ENCODE assay signal across 23 cellular contexts in the genomic region with DNA sequence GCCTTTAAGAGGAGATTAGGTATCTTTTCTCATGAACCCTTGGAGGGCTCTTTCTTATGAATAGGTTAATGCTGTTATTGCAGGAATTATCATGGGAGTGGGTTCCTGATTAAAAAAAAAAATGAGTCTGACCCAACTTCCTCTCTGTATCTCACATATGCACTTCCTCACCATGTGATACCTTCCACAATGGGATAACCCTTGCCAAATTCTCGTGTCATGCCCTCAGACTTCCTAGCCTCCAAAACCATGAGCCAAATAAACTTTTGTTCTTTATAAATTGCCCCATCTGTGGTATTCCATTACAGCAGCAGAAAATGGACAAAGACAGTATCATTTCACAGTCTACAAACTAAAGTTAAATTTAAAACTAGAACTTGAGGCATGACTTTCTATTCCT. TPM values are rescaled to one million over a fixed set of nuclear protein-coding genes. Genes with fewer than 3 reads are reported as not detected.
DNase-seq lines count a peak whose midpoint lies in the region; ATAC-seq and TF ChIP-seq lines count a peak whose summit lies in the region.
"Had no signal": no experiment of that assay in that cellular context is flagged by ENCODE, and none has a peak within 500 bp of the region (broad histone marks: within the 10 kb centered on the region; RNA-seq: fewer than 3 reads in every experiment).

No MANE protein-coding gene starts in this region.

- H3K4me1 ChIP-seq in right cardiac atrium (ENCODE audit: control insufficient read depth, insufficient read depth, low read length) (no peaks in the 10 kb centered on the region), tibial nerve (no peaks in the 10 kb centered on the region)
- H3K4me1 ChIP-seq: BE2C had no signal

- no peak overlapping the region for H3K4me3 ChIP-seq in right cardiac atrium (ENCODE audit: low read length)
- H3K4me3 ChIP-seq in tibial nerve, result no peak overlapping the region
- H3K4me3 ChIP-seq: GM12878, GM23338 had no signal

- H3K36me3 Mint-ChIP-seq in HFFc6 (ENCODE audit: low read depth), result no peaks in the 10 kb centered on the region
- H3K36me3 Mint-ChIP-seq: CD4-positive, CD25-positive, alpha-beta regulatory T cell; IgD-negative memory B cell had no signal

- H3K27me3 Mint-ChIP-seq in HFFc6 (ENCODE audit: insufficient read depth), result peaks cover 2% of the 10 kb centered on the region; the same call in 1 of the 2 replicates
- H3K27me3 Mint-ChIP-seq: CD4-positive, CD25-positive, alpha-beta regulatory T cell had no signal

- H3K9me3 ChIP-seq in right cardiac atrium (ENCODE audit: control insufficient read depth, low read length) (no peaks in the 10 kb centered on the region), tibial nerve (peaks cover 0 to 11% (median 0%) of the 10 kb centered on the region in 4 donors)
- H3K9me3 ChIP-seq: BE2C had no signal

- WGBS in right cardiac atrium, result 17% methylated on average over 1 of the region's 1 CpG
- WGBS in tibial nerve, 2 donors, result 11 to 24% methylated on average over 1 of the region's 1 CpG

- H3K4me3 Mint-ChIP-seq in HFFc6, result no peak overlapping the region
- H3K4me3 Mint-ChIP-seq: CD4-positive, CD25-positive, alpha-beta regulatory T cell; CD8-positive, alpha-beta memory T cell; GM23338; IgD-negative memory B cell had no signal

- H3K9me3 Mint-ChIP-seq in HFFc6, result peaks cover 4% of the 10 kb centered on the region

- intact Hi-C loops in right cardiac atrium (cut with DNase I) (no loop called here), left ventricle myocardium superior (cut with micrococcal nuclease) (no loop called here)

- H3K27ac ChIP-seq in right cardiac atrium (ENCODE audit: low read length) (no peak overlapping the region), tibial nerve (no peak overlapping the region)

- H3K36me3 ChIP-seq in tibial nerve, result no peaks in the 10 kb centered on the region
- H3K36me3 ChIP-seq: BE2C had no signal

- DNase-seq in right cardiac atrium (no peak), left ventricle myocardium superior (no peak), dermis microvascular lymphatic vessel endothelial cell (ENCODE audit: low read depth in 2 of 2) (peak; percentile 91 to 97), glomerular endothelial cell (ENCODE audit: extremely low read depth, low read depth, low spot score) (peak; percentile 10), pulmonary artery endothelial cell (ENCODE audit: low read depth, low spot score) (peak; percentile 83), HFFc6 (no peak), tibial nerve (ENCODE audit: low spot score in 2 of 2) (no peak)
- DNase-seq: ACHN; BE2C; C1 segment of cervical spinal cord; CD4-positive, CD25-positive, alpha-beta regulatory T cell; CD8-positive, alpha-beta memory T cell; COR-L47; DMS 273 treated with DMSO at 0.1 percent for 48 hours; DMS53; DND-41; EL; HCEC 1CT had no signal

- TF ChIP-seq CTCF in HFFc6 (IDR thresholded peaks at IDR 0.05) (no peak), tibial nerve (IDR thresholded peaks at IDR 0.05) (no peak)

- H3K27me3 ChIP-seq in right cardiac atrium (ENCODE audit: control insufficient read depth, insufficient read depth), result no peaks in the 10 kb centered on the region
- H3K27me3 ChIP-seq in tibial nerve, result no peaks in the 10 kb centered on the region

- H3K27ac Mint-ChIP-seq in HFFc6, result no peak overlapping the region
- H3K27ac Mint-ChIP-seq: CD4-positive, CD25-positive, alpha-beta regulatory T cell; CD8-positive, alpha-beta memory T cell; GM23338; IgD-negative memory B cell had no signal

- ATAC-seq in right cardiac atrium (peak; percentile 75 to 95), left ventricle myocardium superior (no peak), GM19328 (IDR thresholded peaks at IDR 0.05; ENCODE audit: unreplicated experiment) (no peak)
- ATAC-seq: GM12878, GM23338 had no signal

- TF ChIP-seq EP300 in tibial nerve (IDR thresholded peaks at IDR 0.05), result no peak

- TF ChIP-seq POLR2A in tibial nerve (IDR thresholded peaks at IDR 0.05), result no peak

- no peaks in the 10 kb centered on the region for H3K4me1 Mint-ChIP-seq in HFFc6 (ENCODE audit: low read depth)
- H3K4me1 Mint-ChIP-seq: CD4-positive, CD25-positive, alpha-beta regulatory T cell; CD8-positive, alpha-beta memory T cell; GM23338; IgD-negative memory B cell had no signal

RNA-seq across cellular contexts. Expression of gene OR1B1, which starts 1.0 kb away (rescaled TPM):
- total RNA-seq in right cardiac atrium (not detected), left ventricle myocardium superior (not detected), dermis microvascular lymphatic vessel endothelial cell (0.25 and 0.26 TPM in 2 replicates), glomerular endothelial cell (0.39 TPM in 1 of 2 replicates, not detected in the other), pulmonary artery endothelial cell (0.07 TPM in 1 of 2 replicates, not detected in the other), tibial nerve (1 to 10 TPM in 1 of 4 donors, not detected in 3; 3.0 TPM)
- polyA plus RNA-seq in right cardiac atrium, result not detected
- not detected for total RNA-seq in HFFc6 (2021; fragmentation: NEBNext Ultra II Directional; extraction: Animal tissue kit (Norgen Biotek cat#: 25700))
- total RNA-seq: CD4-positive, CD25-positive, alpha-beta regulatory T cell; CD8-positive, alpha-beta memory T cell; G401; GM12878; GM23338 had no signal
- polyA plus RNA-seq: CD4-positive, CD25-positive, alpha-beta regulatory T cell; CD8-positive, alpha-beta memory T cell; GM12878; GM23338; IgD-negative memory B cell had no signal

RNA-seq across cellular contexts. Expression of gene OR1L1, which starts 5.1 kb away (rescaled TPM):
- not detected for total RNA-seq in right cardiac atrium
- polyA plus RNA-seq in right cardiac atrium, result not detected
- total RNA-seq in left ventricle myocardium superior, result not detected
- not detected in 2 replicates for total RNA-seq in dermis microvascular lymphatic vessel endothelial cell
- total RNA-seq in glomerular endothelial cell, result not detected in 2 replicates
- total RNA-seq in pulmonary artery endothelial cell, result not detected in 2 replicates
- not detected for total RNA-seq in HFFc6 (2021; fragmentation: NEBNext Ultra II Directional; extraction: Animal tissue kit (Norgen Biotek cat#: 25700))
- not detected for total RNA-seq in tibial nerve
- total RNA-seq: CD4-positive, CD25-positive, alpha-beta regulatory T cell; CD8-positive, alpha-beta memory T cell; G401; GM12878; GM23338 had no signal
- polyA plus RNA-seq: CD4-positive, CD25-positive, alpha-beta regulatory T cell; CD8-positive, alpha-beta memory T cell; GM12878; GM23338 had no signal

RNA-seq across cellular contexts. Expression of gene OR1L3, which starts 18.6 kb away (rescaled TPM):
- total RNA-seq in right cardiac atrium (not detected), left ventricle myocardium superior (not detected), dermis microvascular lymphatic vessel endothelial cell (not detected in 2 replicates), glomerular endothelial cell (not detected in 2 replicates), pulmonary artery endothelial cell (not detected in 2 replicates), tibial nerve (not detected)
- not detected for polyA plus RNA-seq in right cardiac atrium
- not detected for total RNA-seq in HFFc6 (2021; fragmentation: NEBNext Ultra II Directional; extraction: Animal tissue kit (Norgen Biotek cat#: 25700))
- total RNA-seq: CD4-positive, CD25-positive, alpha-beta regulatory T cell; CD8-positive, alpha-beta memory T cell; G401; GM12878; GM23338 had no signal
- polyA plus RNA-seq: CD4-positive, CD25-positive, alpha-beta regulatory T cell; CD8-positive, alpha-beta memory T cell; GM12878; GM23338; IgD-negative memory B cell had no signal

RNA-seq across cellular contexts. Expression of gene OR1Q1, which starts 41.8 kb away (rescaled TPM):
- total RNA-seq in right cardiac atrium (not detected), left ventricle myocardium superior (not detected), dermis microvascular lymphatic vessel endothelial cell (not detected in 2 replicates), glomerular endothelial cell (not detected in 2 replicates), pulmonary artery endothelial cell (not detected in 2 replicates), tibial nerve (1 to 10 TPM in 1 of 4 donors, not detected in 3; 1.8 TPM)
- not detected for polyA plus RNA-seq in right cardiac atrium
- not detected for total RNA-seq in HFFc6 (2021; fragmentation: NEBNext Ultra II Directional; extraction: Animal tissue kit (Norgen Biotek cat#: 25700))
- total RNA-seq: CD8-positive, alpha-beta memory T cell; G401; GM12878; GM23338 had no signal
- polyA plus RNA-seq: CD4-positive, CD25-positive, alpha-beta regulatory T cell; CD8-positive, alpha-beta memory T cell; GM23338; IgD-negative memory B cell had no signal

Comparison
In these comparisons a context has a peak if more than half of its experiments do, and no peak if none do; other contexts are left out.
1. ATAC-seq: peak in right cardiac atrium (2 of 2); none in left ventricle myocardium superior (single experiment) and GM19328 (single experiment).
2. DNase-seq: peak in dermis microvascular lymphatic vessel endothelial cell (2 of 2), glomerular endothelial cell (single experiment) and pulmonary artery endothelial cell (single experiment); none in right cardiac atrium (0 of 3), left ventricle myocardium superior (single experiment), HFFc6 (single experiment) and tibial nerve (0 of 2).